Comparison of ENCODE assay signal across 6 cellular contexts in the genomic region with DNA sequence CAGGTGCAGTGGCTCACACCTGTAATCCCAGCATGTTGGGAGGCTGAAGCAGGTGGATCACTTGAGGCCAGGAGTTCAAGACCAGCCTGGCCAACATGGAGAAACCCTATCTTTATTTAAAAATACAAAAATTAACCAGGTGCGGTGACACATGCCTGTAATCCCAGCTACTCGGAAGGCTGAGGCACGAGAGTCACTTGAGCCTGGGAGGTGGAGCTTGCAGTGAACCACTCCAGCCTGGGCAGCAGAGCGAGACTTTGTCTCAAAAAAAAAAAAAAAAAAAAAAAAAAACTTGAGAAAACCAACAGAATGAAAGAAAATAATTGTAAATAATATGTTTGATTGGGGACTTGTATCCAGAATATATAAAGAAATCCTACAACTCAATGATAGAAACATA. TPM values are rescaled to one million over a fixed set of nuclear protein-coding genes. Genes with fewer than 3 reads are reported as not detected.
"Had no signal": no experiment of that assay in that cellular context is flagged by ENCODE, and none has a peak within 500 bp of the region (broad histone marks: within the 10 kb centered on the region; RNA-seq: fewer than 3 reads in every experiment).

No MANE protein-coding gene starts in this region.

RNA-seq across cellular contexts. Expression of a gene that starts 57.6 kb away (rescaled TPM):
- total RNA-seq: naive thymus-derived CD4-positive, alpha-beta T cell; neural crest cell; prostate gland; testis; ureter; vagina had no signal
